ENCODE assay signal across 1 cellular context in the genomic region with DNA sequence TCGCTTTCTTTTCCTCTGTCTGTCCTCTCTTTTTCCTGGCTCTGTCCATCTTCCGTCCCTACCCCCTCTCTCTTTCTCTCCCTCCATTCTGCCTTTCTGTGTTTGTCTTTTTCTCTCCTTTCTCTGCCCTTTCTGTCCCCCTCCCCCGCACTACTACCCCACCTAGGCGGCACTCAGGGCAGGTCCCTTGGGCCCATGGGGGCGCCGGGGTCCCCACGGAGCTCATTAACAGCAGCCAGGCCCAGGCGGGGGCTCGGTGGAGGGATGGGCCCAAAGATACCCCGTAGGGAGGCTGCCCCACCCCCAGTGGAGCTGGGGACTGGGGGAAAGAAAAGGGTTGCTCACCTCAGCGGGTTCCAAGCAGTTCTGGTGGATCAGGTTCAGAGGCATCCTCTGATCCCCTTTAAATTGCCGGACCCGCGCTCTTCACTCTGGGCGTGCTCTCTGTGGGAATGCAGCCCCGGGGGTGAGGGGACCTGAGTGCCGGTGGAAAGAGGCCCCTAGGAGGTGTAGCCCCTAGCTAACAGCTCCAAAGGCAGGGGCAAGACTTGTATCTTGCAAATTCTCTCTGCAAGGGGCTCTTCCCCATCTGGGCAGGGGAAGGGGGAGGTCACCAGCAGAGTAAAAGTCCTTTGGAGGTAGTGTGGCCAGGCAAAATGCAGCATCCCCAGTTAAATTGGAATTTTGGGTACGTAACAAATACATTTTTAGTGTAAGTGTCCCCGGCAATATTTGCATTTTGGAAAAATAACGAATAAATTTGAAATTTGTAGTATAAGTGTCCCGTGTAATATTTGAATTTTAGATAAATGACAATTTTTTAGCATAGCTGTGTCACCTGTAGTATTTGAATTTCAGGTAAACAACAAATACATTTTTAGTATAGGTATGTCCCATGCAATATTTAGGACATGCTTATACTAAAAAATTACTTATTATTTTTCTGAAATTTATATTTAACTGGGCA.
A peak's percentile ranks its signal among the peaks of the same experiment; 100 is the strongest.
TF ChIP-seq lines count a peak whose summit lies in the region.

No MANE protein-coding gene starts in this region.

TF ChIP-seq in WTC11, 78 proteins besides CTCF, POLR2A, EP300 and RAD21 (continued from another document):
- TF ChIP-seq ZNF423 (CRISPR knock-in tag; IDR thresholded peaks at IDR 0.05): peak; percentile 74
